9 cellular contexts compared by ENCODE assay signal in genomic region chrX:40644175-40644574, GRCh38. TPM values are rescaled to one million over a fixed set of nuclear protein-coding genes. Genes with fewer than 3 reads are reported as not detected.
DNase-seq lines count a peak whose midpoint lies in the region; ATAC-seq and TF ChIP-seq lines count a peak whose summit lies in the region.
"Had no signal": no experiment of that assay in that cellular context is flagged by ENCODE, and none has a peak within 500 bp of the region (broad histone marks: within the 10 kb centered on the region; RNA-seq: fewer than 3 reads in every experiment).

No MANE protein-coding gene starts in this region.

- peak in 1 of 2 experiments; percentile 1 for DNase-seq in SJSA1 (ENCODE audit: low read depth in 1 of 2, low spot score in 2 of 2)
- DNase-seq in fibroblast of pulmonary artery (ENCODE audit: low read depth), result peak; percentile 76
- DNase-seq in skeletal muscle cell (ENCODE audit: low read depth), result no peak
- DNase-seq in DMS153 (lab: John Stamatoyannopoulos, UW), result no peak
- no peak for DNase-seq in activated CD8-positive, alpha-beta memory T cell treated with anti-CD3 and anti-CD28 coated beads, Interleukin-2, amount 50 U/mL, for 48 hours

- H3K27ac ChIP-seq in SJSA1, result peak overlapping the region; percentile 79
- H3K27ac ChIP-seq: cardiac muscle cell had no signal

- ATAC-seq in GM18873 (IDR thresholded peaks at IDR 0.05; ENCODE audit: low FRiP score, unreplicated experiment), result no peak
- no peak for ATAC-seq in HG03469 (IDR thresholded peaks at IDR 0.05; ENCODE audit: unreplicated experiment)

- no peak for TF ChIP-seq CTCF in fibroblast of pulmonary artery (IDR thresholded peaks at IDR 0.05; ENCODE audit: low read length, missing control alignments)

- H3K9me3 ChIP-seq in SJSA1 (replicated peaks), result no peaks in the 10 kb centered on the region

- H3K4me1 ChIP-seq in SJSA1 (replicated peaks), result peaks cover 20% of the 10 kb centered on the region

- H3K36me3 ChIP-seq in SJSA1, result no peaks in the 10 kb centered on the region
- H3K36me3 ChIP-seq: cardiac muscle cell had no signal

- H3K4me3 ChIP-seq in GM08714 (ENCODE audit: low read length) (peak overlapping the region; percentile 70), SJSA1 (peak overlapping the region; percentile 34), fibroblast of pulmonary artery (replicated peaks; ENCODE audit: low read depth, low read length) (peak overlapping the region; percentile 53), skeletal muscle cell (ENCODE audit: low read depth, low read length) (peak overlapping the region; percentile 36)
- H3K4me3 ChIP-seq: cardiac muscle cell had no signal

- no peaks in the 10 kb centered on the region for H3K27me3 ChIP-seq in SJSA1 (replicated peaks)
- H3K27me3 ChIP-seq: cardiac muscle cell had no signal

RNA-seq across cellular contexts. Expression of gene CXorf38, which starts 3.2 kb away (rescaled TPM):
- 20.8 and 21.2 TPM in 2 replicates for total RNA-seq in SJSA1 (2014; rRNA removed; shearing (Covaris generic))

RNA-seq across cellular contexts. Expression of gene MPC1L, which starts 20.9 kb away (rescaled TPM):
- not detected in 2 replicates for total RNA-seq in SJSA1 (2014; rRNA removed; shearing (Covaris generic))
- total RNA-seq: cardiac muscle cell had no signal
